Comparison of ENCODE assay signal across 9 cellular contexts in genomic region chr14:20855652-20856291, GRCh38. TPM values are rescaled to one million over a fixed set of nuclear protein-coding genes. Genes with fewer than 3 reads are reported as not detected.
DNase-seq lines count a peak whose midpoint lies in the region; ATAC-seq and TF ChIP-seq lines count a peak whose summit lies in the region.
"Had no signal": no experiment of that assay in that cellular context is flagged by ENCODE, and none has a peak within 500 bp of the region (broad histone marks: within the 10 kb centered on the region; RNA-seq: fewer than 3 reads in every experiment).

No MANE protein-coding gene starts in this region.

- no peak overlapping the region for H3K27ac Mint-ChIP-seq in activated CD4-positive, alpha-beta memory T cell treated with anti-CD3 and anti-CD28 coated beads, Interleukin-2, amount 10 ng/mL, durations not matched to agents 7 days and 5 days
- H3K27ac Mint-ChIP-seq in nephron progenitor cell = no peak overlapping the region

- peaks cover 22% of the 10 kb centered on the region for H3K27me3 Mint-ChIP-seq in activated CD4-positive, alpha-beta memory T cell treated with anti-CD3 and anti-CD28 coated beads, Interleukin-2, amount 10 ng/mL, durations not matched to agents 7 days and 5 days
- peaks cover 20% of the 10 kb centered on the region for H3K27me3 Mint-ChIP-seq in nephron progenitor cell (ENCODE audit: low read depth, poor library complexity)

- no peaks in the 10 kb centered on the region for H3K36me3 Mint-ChIP-seq in activated CD4-positive, alpha-beta memory T cell treated with anti-CD3 and anti-CD28 coated beads, Interleukin-2, amount 10 ng/mL, durations not matched to agents 7 days and 5 days (ENCODE audit: low read depth)
- H3K36me3 Mint-ChIP-seq in nephron progenitor cell (ENCODE audit: low read depth) = no peaks in the 10 kb centered on the region

- no peaks in the 10 kb centered on the region for H3K9me3 Mint-ChIP-seq in activated CD4-positive, alpha-beta memory T cell treated with anti-CD3 and anti-CD28 coated beads, Interleukin-2, amount 10 ng/mL, durations not matched to agents 7 days and 5 days
- H3K9me3 Mint-ChIP-seq in nephron progenitor cell = no peaks in the 10 kb centered on the region

- no peaks in the 10 kb centered on the region for H3K4me1 Mint-ChIP-seq in activated CD4-positive, alpha-beta memory T cell treated with anti-CD3 and anti-CD28 coated beads, Interleukin-2, amount 10 ng/mL, durations not matched to agents 7 days and 5 days
- H3K4me1 Mint-ChIP-seq in nephron progenitor cell = peaks cover 14% of the 10 kb centered on the region

- peak; percentile 80 for DNase-seq in CD1c-positive myeloid dendritic cell (ENCODE audit: extremely low spot score)
- peak; percentile 29 to 67 for DNase-seq in NCI-H526 (lab: John Stamatoyannopoulos, UW)
- DNase-seq in activated CD4-positive, alpha-beta memory T cell treated with anti-CD3 and anti-CD28 coated beads, Interleukin-2, amount 10 ng/mL, durations not matched to agents 7 days and 5 days = peak; percentile 58
- DNase-seq in fibroblast of mammary gland (ENCODE audit: low read depth) = peak; percentile 70
- DNase-seq in nephron progenitor cell = peak; percentile 55

- ATAC-seq in GM18907 (IDR thresholded peaks at IDR 0.05; ENCODE audit: unreplicated experiment) = peak; percentile 92
- ATAC-seq in HG03095 (IDR thresholded peaks at IDR 0.05; ENCODE audit: unreplicated experiment) = peak; percentile 81
- no peak for ATAC-seq in HG03108 (IDR thresholded peaks at IDR 0.05; ENCODE audit: unreplicated experiment)

- H3K4me3 Mint-ChIP-seq in activated CD4-positive, alpha-beta memory T cell treated with anti-CD3 and anti-CD28 coated beads, Interleukin-2, amount 10 ng/mL, durations not matched to agents 7 days and 5 days = no peak overlapping the region
- H3K4me3 Mint-ChIP-seq in nephron progenitor cell = no peak overlapping the region

- POLR2A ChIA-PET in activated CD4-positive, alpha-beta memory T cell treated with anti-CD3 and anti-CD28 coated beads, Interleukin-2, amount 10 ng/mL, durations not matched to agents 7 days and 5 days (lab: Charles Lee) = no interaction called here

- CTCF ChIA-PET in activated CD4-positive, alpha-beta memory T cell treated with anti-CD3 and anti-CD28 coated beads, Interleukin-2, amount 10 ng/mL, durations not matched to agents 7 days and 5 days (lab: Charles Lee) = interaction anchor here (0.6 to 2.9 kb wide), 12 partner anchors 8 to 236 kb away, joined by 3 to 19 read pairs (median 4); no protein-coding TSS in a partner anchor

- peak; percentile 67 for TF ChIP-seq CTCF in fibroblast of mammary gland (conservative IDR thresholded peaks at IDR 0.05; ENCODE audit: control insufficient read depth, insufficient read depth, low read depth, low read length)
- peak; percentile 80 for TF ChIP-seq CTCF in nephron progenitor cell (IDR thresholded peaks at IDR 0.05)

- H3K4me3 ChIP-seq in fibroblast of mammary gland (ENCODE audit: control insufficient read depth, low read depth, low read length) = no peak overlapping the region
- H3K4me3 ChIP-seq: SJSA1 had no signal

RNA-seq across cellular contexts. Expression of gene RNASE3, which starts 35.4 kb away (rescaled TPM):
- total RNA-seq in activated CD4-positive, alpha-beta memory T cell treated with anti-CD3 and anti-CD28 coated beads, Interleukin-2, amount 10 ng/mL, durations not matched to agents 7 days and 5 days = not detected
- total RNA-seq: SJSA1 had no signal

RNA-seq across cellular contexts. Expression of gene RNASE1, which starts 53.1 kb away (rescaled TPM):
- not detected for total RNA-seq in activated CD4-positive, alpha-beta memory T cell treated with anti-CD3 and anti-CD28 coated beads, Interleukin-2, amount 10 ng/mL, durations not matched to agents 7 days and 5 days
- total RNA-seq: SJSA1 had no signal
